1 cellular context compared by ENCODE assay signal in genomic region chr10:62048919-62049636, GRCh38.
A peak's percentile ranks its signal among the peaks of the same experiment; 100 is the strongest.
TF ChIP-seq lines count a peak whose summit lies in the region.

No MANE protein-coding gene starts in this region.

TF ChIP-seq in HepG2, 621 proteins besides CTCF, POLR2A, EP300 and RAD21 (continued from another document and continues in another):
- TF ChIP-seq SMARCE1 (IDR thresholded peaks at IDR 0.05; ENCODE audit: borderline replicate concordance) (no peak), ZEB1 (IDR thresholded peaks at IDR 0.05; ENCODE audit: insufficient replicate concordance, low read depth) (no peak), ZBTB44 (CRISPR knock-in tag; IDR thresholded peaks at IDR 0.05) (0 out of 2 replicates have a peak, but pooled peaks have one; percentile 34), RFX1 (IDR thresholded peaks at IDR 0.05) (no peak), ZNF333 (CRISPR knock-in tag; IDR thresholded peaks at IDR 0.05; ENCODE audit: borderline replicate concordance) (0 out of 2 replicates have a peak, but pooled peaks have one; percentile 11), NR1H2 (CRISPR knock-in tag; IDR thresholded peaks at IDR 0.05; ENCODE audit: borderline replicate concordance, low read depth) (no peak), ZNF770 (CRISPR knock-in tag; IDR thresholded peaks at IDR 0.05) (no peak), GZF1 (CRISPR knock-in tag; IDR thresholded peaks at IDR 0.05) (no peak), GABPA (IDR thresholded peaks at IDR 0.05; ENCODE audit: low read depth, low read length) (no peak), GABPA (CRISPR knock-in tag; IDR thresholded peaks at IDR 0.05; ENCODE audit: low read depth) (no peak; the same call in 1 of the 2 replicates), NCOA5 (CRISPR knock-in tag; IDR thresholded peaks at IDR 0.05) (no peak), ZNF557 (CRISPR knock-in tag; IDR thresholded peaks at IDR 0.05) (peak; percentile 86; the same call in 1 of the 2 replicates), ARID5B (CRISPR knock-in tag; IDR thresholded peaks at IDR 0.05) (peak; percentile 91), IRF1 (CRISPR knock-in tag; IDR thresholded peaks at IDR 0.05; ENCODE audit: low read depth) (0 out of 2 replicates have a peak, but pooled peaks have one; percentile 63), ZNF501 (CRISPR knock-in tag; IDR thresholded peaks at IDR 0.05) (peak; percentile 98), XRCC5 (optimal IDR thresholded peaks at IDR 0.05; ENCODE audit: low read length) (peak; percentile 83), FOXM1 (CRISPR knock-in tag; IDR thresholded peaks at IDR 0.05) (no peak), NFE2 (CRISPR knock-in tag; IDR thresholded peaks at IDR 0.05) (no peak), RBM39 (IDR thresholded peaks at IDR 0.05; ENCODE audit: low read depth, low read length, poor library complexity, severe bottlenecking) (no peak), SRSF9 (IDR thresholded peaks at IDR 0.05; ENCODE audit: borderline replicate concordance, insufficient read depth, low read depth, low read length, poor library complexity, severe bottlenecking) (no peak), ZBTB26 (CRISPR knock-in tag; IDR thresholded peaks at IDR 0.05; ENCODE audit: borderline replicate concordance) (peak; percentile 82), YY1 (IDR thresholded peaks at IDR 0.05; ENCODE audit: insufficient read depth, insufficient replicate concordance, low read depth, low read length) (peak; percentile 71), ZNF556 (CRISPR knock-in tag; IDR thresholded peaks at IDR 0.05; ENCODE audit: borderline replicate concordance) (0 out of 2 replicates have a peak, but pooled peaks have one; percentile 89), ZUFSP (CRISPR knock-in tag; IDR thresholded peaks at IDR 0.05; ENCODE audit: borderline replicate concordance) (no peak), ZBTB46 (CRISPR knock-in tag; IDR thresholded peaks at IDR 0.05; ENCODE audit: borderline replicate concordance) (no peak), JUN (CRISPR knock-in tag; IDR thresholded peaks at IDR 0.05) (peak; percentile 81; the same call in 1 of the 2 replicates), SMAD9 (CRISPR knock-in tag; IDR thresholded peaks at IDR 0.05) (0 out of 2 replicates have a peak, but pooled peaks have one; percentile 38), CEBPG (CRISPR knock-in tag; IDR thresholded peaks at IDR 0.05) (peak; percentile 55), NONO (IDR thresholded peaks at IDR 0.05) (no peak), NONO (CRISPR knock-in tag; conservative IDR thresholded peaks at IDR 0.05) (0 out of 2 replicates have a peak, but pooled peaks have one; percentile 8), ZNF709 (CRISPR knock-in tag; IDR thresholded peaks at IDR 0.05) (peak; percentile 56; the same call in 1 of the 2 replicates), ZNF414 (CRISPR knock-in tag; IDR thresholded peaks at IDR 0.05) (no peak), CENPX (CRISPR knock-in tag; IDR thresholded peaks at IDR 0.05) (no peak), ZNF782 (CRISPR knock-in tag; IDR thresholded peaks at IDR 0.05; ENCODE audit: borderline replicate concordance) (peak; percentile 75; the same call in 1 of the 2 replicates), SALL1 (CRISPR knock-in tag; IDR thresholded peaks at IDR 0.05) (peak; percentile 99), RARA (CRISPR knock-in tag; IDR thresholded peaks at IDR 0.05) (peak; percentile 79), ZNF704 (CRISPR knock-in tag; IDR thresholded peaks at IDR 0.05; ENCODE audit: borderline replicate concordance) (no peak), MNT (IDR thresholded peaks at IDR 0.05) (peak; percentile 60), DZIP1 (CRISPR knock-in tag; IDR thresholded peaks at IDR 0.05) (no peak; the same call in 1 of the 2 replicates), ZNF652 (CRISPR knock-in tag; IDR thresholded peaks at IDR 0.05; ENCODE audit: borderline replicate concordance, low read depth) (peak; percentile 54; the same call in 1 of the 2 replicates), ZNF570 (CRISPR knock-in tag; IDR thresholded peaks at IDR 0.05; ENCODE audit: borderline replicate concordance) (no peak)
